In genomic region chr3:189961525-189962161, GRCh38 we compare ENCODE assay signal across 8 cellular contexts.
A peak's percentile ranks its signal among the peaks of the same experiment; 100 is the strongest.
DNase-seq lines count a peak whose midpoint lies in the region; ATAC-seq, FAIRE-seq and TF ChIP-seq lines count a peak whose summit lies in the region.

No MANE protein-coding gene starts in this region.

- no peaks in the 10 kb centered on the region for H3K9me3 ChIP-seq in HEK293 (ENCODE audit: control insufficient read depth, insufficient read depth, low read depth, low read length)
- no peaks in the 10 kb centered on the region for H3K9me3 ChIP-seq in SJCRH30 (replicated peaks)
- no peaks in the 10 kb centered on the region for H3K9me3 ChIP-seq in pancreas
- H3K9me3 ChIP-seq in upper lobe of right lung, result no peaks in the 10 kb centered on the region

- no peaks in the 10 kb centered on the region for H3K4me1 ChIP-seq in HEK293 (ENCODE audit: control insufficient read depth, insufficient read depth, low read length)
- no peaks in the 10 kb centered on the region for H3K4me1 ChIP-seq in SJCRH30
- no peaks in the 10 kb centered on the region for H3K4me1 ChIP-seq in pancreas
- no peaks in the 10 kb centered on the region for H3K4me1 ChIP-seq in upper lobe of right lung

- H3K27me3 ChIP-seq in SJCRH30 (no peaks in the 10 kb centered on the region), pancreas (no peaks in the 10 kb centered on the region), upper lobe of right lung (no peaks in the 10 kb centered on the region)

- peak; percentile 1 for DNase-seq in GF-D8 (lab: John Stamatoyannopoulos, UW)
- DNase-seq in MV-4-11 (lab: John Stamatoyannopoulos, UW), result peak; percentile 51
- DNase-seq in SJCRH30, result peak; percentile 52 to 83
- peak; percentile 33 for DNase-seq in activated gamma-delta T cell treated with anti-CD3 and anti-CD28 coated beads, Interleukin-2, amount 50 U/mL, for 16 hours (ENCODE audit: low read depth)
- peak; percentile 63 for DNase-seq in germinal center (ENCODE audit: low spot score)
- DNase-seq in pancreas, result peak; percentile 48 to 85 (median 62)
- DNase-seq in upper lobe of right lung, result no peak

- intact Hi-C loops in pancreas (cut with DNase I) (loop anchor here in 2 of 3 donors (10.0 kb wide), 1 partner anchor 233 kb away; no protein-coding TSS in a partner anchor), upper lobe of right lung (cut with DNase I) (loop anchor here (10.0 kb wide), 1 partner anchor 243 kb away; no protein-coding TSS in a partner anchor)

- WGBS in pancreas, 2 donors, result 0 to 1% methylated on average over 8 of the region's 8 CpGs

- peak; percentile 82 for FAIRE-seq in pancreas (lab: Jason Lieb, UNC)

- TF ChIP-seq CTCF in HEK293 (tag by site-specific recombination; IDR thresholded peaks at IDR 0.05) (peak; percentile 26; the same call in 1 of the 2 replicates), pancreas (IDR thresholded peaks at IDR 0.05) (peak; percentile 68 to 88 (median 76)), upper lobe of right lung (IDR thresholded peaks at IDR 0.05) (peak; percentile 91)

- CTCF ChIA-PET in HEK293 (lab: Yijun Ruan, JAX), result interaction anchor here (0.5 to 3.1 kb wide), 37 partner anchors 9 to 1586 kb away, joined by 3 to 20 read pairs (median 3); partner anchors contain the start of gene CLDN1

- H3K4me3 ChIP-seq in HEK293 (ENCODE audit: low read depth, low read length) (no peak overlapping the region), SJCRH30 (no peak overlapping the region), pancreas (no peak overlapping the region), upper lobe of right lung (no peak overlapping the region)

- H3K36me3 ChIP-seq in HEK293 (ENCODE audit: control insufficient read depth in 2 of 2, insufficient read depth in 1 of 2, low read length in 2 of 2), result no peaks in the 10 kb centered on the region
- no peaks in the 10 kb centered on the region for H3K36me3 ChIP-seq in SJCRH30
- no peaks in the 10 kb centered on the region for H3K36me3 ChIP-seq in pancreas
- H3K36me3 ChIP-seq in upper lobe of right lung, result no peaks in the 10 kb centered on the region

- POLR2A ChIA-PET in HEK293 (lab: Yijun Ruan, JAX), result no interaction called here

- peak; percentile 88 to 98 (median 95) for ATAC-seq in pancreas
- ATAC-seq in upper lobe of right lung, result peak; percentile 92

- no peak overlapping the region for H3K27ac ChIP-seq in HEK293 (ENCODE audit: extremely low read depth, low read depth, low read length)
- no peak overlapping the region for H3K27ac ChIP-seq in SJCRH30
- H3K27ac ChIP-seq in pancreas, result no peak overlapping the region
- no peak overlapping the region for H3K27ac ChIP-seq in upper lobe of right lung

TF ChIP-seq in HEK293, 187 proteins besides CTCF, POLR2A, EP300 and RAD21:
- 0 out of 2 replicates have a peak, but pooled peaks have one; percentile 26 for TF ChIP-seq IKZF3 (tag by site-specific recombination; IDR thresholded peaks at IDR 0.05)
- TF ChIP-seq SP2 (tag by site-specific recombination; IDR thresholded peaks at IDR 0.05), result no peak
- TF ChIP-seq ZNF785 (tag by site-specific recombination; IDR thresholded peaks at IDR 0.05), result no peak
- no peak for TF ChIP-seq ZBTB20 (tag by site-specific recombination; IDR thresholded peaks at IDR 0.05)
- TF ChIP-seq ZNF654 (tag by site-specific recombination; IDR thresholded peaks at IDR 0.05; ENCODE audit: low read depth), result peak; percentile 89
- no peak for TF ChIP-seq MEIS1 (CRISPR knock-in tag; IDR thresholded peaks at IDR 0.05; ENCODE audit: borderline replicate concordance)
- no peak for TF ChIP-seq ZNF645 (tag by site-specific recombination; IDR thresholded peaks at IDR 0.05)
- TF ChIP-seq PRDM4 (tag by site-specific recombination; IDR thresholded peaks at IDR 0.05), result 0 out of 2 replicates have a peak, but pooled peaks have one; percentile 23
- no peak for TF ChIP-seq ZNF184 (tag by site-specific recombination; IDR thresholded peaks at IDR 0.05)
- TF ChIP-seq ZNF26 (tag by site-specific recombination; IDR thresholded peaks at IDR 0.05), result no peak
- TF ChIP-seq ZNF660 (tag by site-specific recombination; IDR thresholded peaks at IDR 0.05), result peak; percentile 85
- peak; percentile 76 for TF ChIP-seq ZNF2 (tag by site-specific recombination; IDR thresholded peaks at IDR 0.05)
- 0 out of 2 replicates have a peak, but pooled peaks have one; percentile 21 for TF ChIP-seq SP7 (tag by site-specific recombination; IDR thresholded peaks at IDR 0.05)
- TF ChIP-seq OSR2 (tag by site-specific recombination; IDR thresholded peaks at IDR 0.05), result no peak
TF ChIP-seq in HEK293: peak in this region for 6.

Comparison
In these comparisons a context has a peak if more than half of its experiments do, and no peak if none do; other contexts are left out.
1. CTCF ChIP-seq: peak in every context shown above with its lines; median percentile 91 in upper lobe of right lung; 76 in pancreas; 26 in HEK293.